24 cellular contexts compared by ENCODE assay signal in genomic region chr17:80163315-80163714, GRCh38. TPM values are rescaled to one million over a fixed set of nuclear protein-coding genes. Genes with fewer than 3 reads are reported as not detected.
"Had no signal": no experiment of that assay in that cellular context is flagged by ENCODE, and none has a peak within 500 bp of the region (broad histone marks: within the 10 kb centered on the region; RNA-seq: fewer than 3 reads in every experiment).

No MANE protein-coding gene starts in this region.

- H3K4me3 ChIP-seq: body of pancreas, sigmoid colon, testis, uterus had no signal

- H3K9me3 ChIP-seq: body of pancreas, sigmoid colon, testis, uterus had no signal

- ATAC-seq: activated naive CD8-positive, alpha-beta T cell treated with anti-CD3 and anti-CD28 coated beads, Interleukin-2, amount 50 U/mL, for 24 hours; body of pancreas; left cardiac atrium; natural killer cell treated with Interleukin-12 subunit alpha and Interleukin-12 subunit beta and Interleukin-15 and Interleukin-18, amount 100 ng/mL, for 72 hours; stimulated activated naive B cell treated with anti-CD40 and anti-IgM and Interleukin-4, amounts not matched to agents 10 μg/mL and 1 μg/mL and 100 μg/mL, for 72 hours had no signal

- H3K4me1 ChIP-seq: body of pancreas, sigmoid colon, testis, uterus had no signal

- H3K4me3 Mint-ChIP-seq: activated CD4-positive, alpha-beta memory T cell treated with anti-CD3 and anti-CD28 coated beads for 36 hours; activated naive CD8-positive, alpha-beta T cell treated with anti-CD3 and anti-CD28 coated beads, Interleukin-2, amount 50 U/mL, for 24 hours; natural killer cell treated with Interleukin-12 subunit alpha and Interleukin-12 subunit beta and Interleukin-15 and Interleukin-18, amount 100 ng/mL, for 72 hours; stimulated activated naive B cell treated with anti-CD40 and anti-IgM and Interleukin-4, amounts not matched to agents 10 μg/mL and 1 μg/mL and 100 μg/mL, for 72 hours had no signal

- DNase-seq: activated CD4-positive, alpha-beta memory T cell treated with anti-CD3 and anti-CD28 coated beads for 36 hours; activated CD4-positive, alpha-beta T cell treated with anti-CD3 and anti-CD28 coated beads for 48 hours; activated gamma-delta T cell; activated naive CD4-positive, alpha-beta T cell treated with anti-CD3 and anti-CD28 coated beads, Interleukin-2, amount 50 U/mL, for 16 hours; activated naive CD8-positive, alpha-beta T cell treated with anti-CD3 and anti-CD28 coated beads, Interleukin-2, amount 50 U/mL, for 24 hours; anterior cingulate cortex; body of pancreas; dermis blood vessel endothelial cell; effector memory CD4-positive, alpha-beta T cell; glutamatergic neuron; hippocampal formation; left cardiac atrium; midbrain; retina; sigmoid colon; stimulated activated CD4-positive, alpha-beta T cell treated with anti-CD3 and anti-CD28 coated beads, Interleukin-2, amount 100 ng/mL, for 48 hours; stimulated activated CD8-positive, alpha-beta memory T cell treated with anti-CD3 and anti-CD28 coated beads, Interleukin-4, amount 100 ng/mL, for 48 hours; stimulated activated naive B cell treated with anti-CD40 and anti-IgM and Interleukin-4, amounts not matched to agents 10 μg/mL and 1 μg/mL and 100 μg/mL, for 72 hours; testis; trophoblast cell; uterus had no signal

- H3K9me3 Mint-ChIP-seq: activated CD4-positive, alpha-beta memory T cell treated with anti-CD3 and anti-CD28 coated beads for 36 hours; activated naive CD8-positive, alpha-beta T cell treated with anti-CD3 and anti-CD28 coated beads, Interleukin-2, amount 50 U/mL, for 24 hours; natural killer cell treated with Interleukin-12 subunit alpha and Interleukin-12 subunit beta and Interleukin-15 and Interleukin-18, amount 100 ng/mL, for 72 hours; stimulated activated naive B cell treated with anti-CD40 and anti-IgM and Interleukin-4, amounts not matched to agents 10 μg/mL and 1 μg/mL and 100 μg/mL, for 72 hours had no signal

- H3K4me1 Mint-ChIP-seq: activated naive CD8-positive, alpha-beta T cell treated with anti-CD3 and anti-CD28 coated beads, Interleukin-2, amount 50 U/mL, for 24 hours had no signal

- H3K36me3 Mint-ChIP-seq: activated CD4-positive, alpha-beta memory T cell treated with anti-CD3 and anti-CD28 coated beads for 36 hours; natural killer cell treated with Interleukin-12 subunit alpha and Interleukin-12 subunit beta and Interleukin-15 and Interleukin-18, amount 100 ng/mL, for 72 hours; stimulated activated naive B cell treated with anti-CD40 and anti-IgM and Interleukin-4, amounts not matched to agents 10 μg/mL and 1 μg/mL and 100 μg/mL, for 72 hours had no signal

- H3K36me3 ChIP-seq: sigmoid colon, uterus had no signal

- H3K27ac Mint-ChIP-seq: activated CD4-positive, alpha-beta memory T cell treated with anti-CD3 and anti-CD28 coated beads for 36 hours; activated naive CD8-positive, alpha-beta T cell treated with anti-CD3 and anti-CD28 coated beads, Interleukin-2, amount 50 U/mL, for 24 hours; natural killer cell treated with Interleukin-12 subunit alpha and Interleukin-12 subunit beta and Interleukin-15 and Interleukin-18, amount 100 ng/mL, for 72 hours; progenitor cell of endocrine pancreas; stimulated activated naive B cell treated with anti-CD40 and anti-IgM and Interleukin-4, amounts not matched to agents 10 μg/mL and 1 μg/mL and 100 μg/mL, for 72 hours had no signal

RNA-seq across cellular contexts. Expression of gene CARD14, which starts 6.5 kb away (rescaled TPM):
- total RNA-seq: activated CD4-positive, alpha-beta memory T cell treated with anti-CD3 and anti-CD28 coated beads for 36 hours; body of pancreas; cardiac septum; left cardiac atrium; natural killer cell treated with Interleukin-12 subunit alpha and Interleukin-12 subunit beta and Interleukin-15 and Interleukin-18, amount 100 ng/mL, for 72 hours; progenitor cell of endocrine pancreas; sigmoid colon had no signal
